ENCODE assay signal across 19 cellular contexts in the genomic region with DNA sequence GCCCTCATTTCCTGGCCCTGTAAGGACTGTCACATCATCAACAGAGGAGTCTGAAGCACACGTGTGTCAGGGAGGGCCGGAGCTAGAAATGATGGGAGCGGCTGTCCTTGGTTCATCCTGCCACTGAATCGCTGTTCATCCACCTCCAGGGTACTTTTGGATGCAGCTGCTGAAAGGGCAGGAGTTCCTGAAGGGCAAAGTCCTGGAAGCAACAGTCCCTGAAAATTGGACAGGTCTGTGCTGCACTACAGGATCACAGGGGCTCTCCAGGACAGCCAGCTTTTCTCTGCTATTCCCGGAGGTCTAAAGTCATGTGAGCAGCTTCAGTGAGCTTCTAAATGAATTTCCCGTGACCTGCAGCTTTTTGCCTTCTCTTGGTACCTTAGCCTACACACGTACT. TPM values are rescaled to one million over a fixed set of nuclear protein-coding genes. Genes with fewer than 3 reads are reported as not detected.
DNase-seq lines count a peak whose midpoint lies in the region; ATAC-seq, FAIRE-seq and TF ChIP-seq lines count a peak whose summit lies in the region.
"Had no signal": no experiment of that assay in that cellular context is flagged by ENCODE, and none has a peak within 500 bp of the region (broad histone marks: within the 10 kb centered on the region; RNA-seq: fewer than 3 reads in every experiment).

No MANE protein-coding gene starts in this region.

- no peaks in the 10 kb centered on the region for H3K27me3 ChIP-seq in H7 (ENCODE audit: control insufficient read depth, insufficient read depth, low read length)
- no peaks in the 10 kb centered on the region for H3K27me3 ChIP-seq in bronchial epithelial cell (ENCODE audit: control insufficient read depth, insufficient read depth, low read length)
- H3K27me3 ChIP-seq in HepG2 (ENCODE audit: control insufficient read depth in 1 of 2, insufficient read depth in 2 of 2, low read length in 2 of 2) = peaks cover 0 to 4% of the 10 kb centered on the region in 2 experiments; a peak in 1 of 5 replicates
- H3K27me3 ChIP-seq: BE2C had no signal

- DNase-seq in H7 (peak; percentile 26), bronchial epithelial cell (ENCODE audit: low read depth) (no peak), HepG2 (ENCODE audit: low spot score) (no peak), posterior vena cava (ENCODE audit: low spot score) (peak; percentile 5), NCI-H2029 (lab: John Stamatoyannopoulos, UW) (no peak), SHP77 (lab: John Stamatoyannopoulos, UW) (no peak)
- DNase-seq in NK-92 treated with Interleukin-12 subunit alpha and Interleukin-12 subunit beta, amount 100 ng/mL, for 24 hours (lab: John Stamatoyannopoulos, UW) = no peak
- DNase-seq: ACHN; BE2C; C1 segment of cervical spinal cord; CD4-positive, CD25-positive, alpha-beta regulatory T cell; CD8-positive, alpha-beta memory T cell; COR-L47; DMS79; GDM1; GOT3; H9 had no signal

- H3K4me3 ChIP-seq in H7 (ENCODE audit: insufficient read depth, low read depth, low read length) = no peak overlapping the region
- H3K4me3 ChIP-seq in bronchial epithelial cell (ENCODE audit: low read depth, low read length) = no peak overlapping the region
- no peak overlapping the region for H3K4me3 ChIP-seq in HepG2 (replicated peaks in 1 of 3; ENCODE audit: insufficient read depth in 1 of 3, low read depth in 2 of 3, low read length in 3 of 3)

- H3K4me2 ChIP-seq in HepG2 (ENCODE audit: low read depth, low read length) = peak overlapping the region; percentile 77

- TF ChIP-seq CTCF in bronchial epithelial cell (IDR thresholded peaks at IDR 0.05; ENCODE audit: insufficient read depth, low read length, severe bottlenecking) (no peak), HepG2 (CRISPR knock-in tag; IDR thresholded peaks at IDR 0.05) (no peak)

- no peak for TF ChIP-seq POLR2A in HepG2 (IDR thresholded peaks at IDR 0.05; ENCODE audit: insufficient read depth in 1 of 2, low read depth in 2 of 2, low read length in 2 of 2)

- no peaks in the 10 kb centered on the region for H3K9me3 ChIP-seq in HepG2 (ENCODE audit: low read length)
- H3K9me3 ChIP-seq: BE2C had no signal

- H4K20me1 ChIP-seq in HepG2 (ENCODE audit: insufficient read depth, low read length) = no peaks in the 10 kb centered on the region

- 0 out of 3 replicates have a peak, but pooled peaks have one; percentile 3 for ATAC-seq in HepG2

- peaks cover 47% of the 10 kb centered on the region for H3K4me1 ChIP-seq in HepG2 (ENCODE audit: insufficient read depth, low read length)
- H3K4me1 ChIP-seq: BE2C had no signal

- H3K27ac ChIP-seq in HepG2 (ENCODE audit: extremely low read length, insufficient read depth, low read length) = no peak overlapping the region

- CTCF ChIA-PET in HepG2 (lab: Yijun Ruan, JAX; ENCODE audit: low intra/inter-chr PET ratio, low total read pairs) = no interaction called here

- no peak overlapping the region for H3K9ac ChIP-seq in HepG2 (ENCODE audit: insufficient read depth, low read depth, low read length)

- TF ChIP-seq RAD21 in HepG2 (CRISPR knock-in tag; IDR thresholded peaks at IDR 0.05) = no peak

- BruUV-seq in HepG2 (replicated peaks; lab: Mats Ljungman, UMichigan) = no TSS peak

- FAIRE-seq in bronchial epithelial cell (lab: Jason Lieb, UNC) (peak; percentile 43), HepG2 (lab: Jason Lieb, UNC) (no peak)
- FAIRE-seq: A204.1, GM12892 had no signal

- H2AFZ ChIP-seq in HepG2 (ENCODE audit: low read length) = no peak overlapping the region

- 0% methylated on average over 3 of the region's 7 CpGs for WGBS in HepG2 (ENCODE audit: low lambda C conversion rate)

- H3K36me3 ChIP-seq in H7 (replicated peaks; ENCODE audit: control insufficient read depth, insufficient read depth, low read length) (no peaks in the 10 kb centered on the region; the same call in 1 of the 2 replicates), bronchial epithelial cell (ENCODE audit: control insufficient read depth, insufficient read depth, low read length) (no peaks in the 10 kb centered on the region), HepG2 (replicated peaks in 1 of 2; ENCODE audit: control insufficient read depth in 1 of 2, insufficient read depth in 2 of 2, low read length in 2 of 2) (no peaks in the 10 kb centered on the region)
- H3K36me3 ChIP-seq: BE2C had no signal

- in situ Hi-C loops in HepG2 (cut with HindIII; ENCODE audit: extremely low pct_ligation_motif_present, low pct_unique_long_range_greater_than_20kb) = no loop called here

- POLR2A ChIA-PET in HepG2 (lab: Yijun Ruan, JAX) = interaction anchor here (0.8 to 1.7 kb wide), 2 partner anchors 18 to 28 kb away, joined by 4 to 5 read pairs; a partner anchor contains a TSS

- no peaks in the 10 kb centered on the region for H3K79me2 ChIP-seq in HepG2 (ENCODE audit: insufficient read depth, low read length)

- TF ChIP-seq EP300 in HepG2 (IDR thresholded peaks at IDR 0.05; ENCODE audit: low read depth in 2 of 2, low read length in 2 of 2) (no peak), HepG2 (CRISPR knock-in tag; IDR thresholded peaks at IDR 0.05; ENCODE audit: borderline replicate concordance) (no peak)

- intact Hi-C loops in HepG2 (cut with micrococcal nuclease; ENCODE audit: unreplicated experiment) = no loop called here
- intact Hi-C loops in posterior vena cava (cut with DNase I) = no loop called here

RNA-seq across cellular contexts. Expression of a gene that starts 17.7 kb away (rescaled TPM):
- 8.3 and 11.8 TPM in 2 replicates for total RNA-seq in H7 (2014; rRNA removed; shearing (Covaris generic))
- 0.26 and 0.64 TPM in 2 replicates for total RNA-seq in bronchial epithelial cell
- 0.41 and 0.51 TPM in 2 replicates for total RNA-seq in HepG2 (2016; rRNA removed; fragmentation: Illumina TruSeq; extraction: Trizol)
- total RNA-seq in HepG2 (2016; cell fraction: cytosol; rRNA removed; fragmentation: Illumina TruSeq; extraction: Trizol; ENCODE audit: low read depth) = 0.10 TPM in 1 of 2 replicates, not detected in the other
- total RNA-seq in HepG2 (2016; cell fraction: insoluble cytoplasmic fraction; rRNA removed; fragmentation: Illumina TruSeq; extraction: Trizol) = 0.63 TPM in 1 of 2 replicates, not detected in the other
- total RNA-seq in HepG2 (2016; cell fraction: membrane; rRNA removed; fragmentation: Illumina TruSeq; extraction: Trizol) = 0.45 and 0.59 TPM in 2 replicates
- total RNA-seq in HepG2 (2016; cell fraction: nucleus; rRNA removed; fragmentation: Illumina TruSeq; extraction: Trizol) = 0.34 and 0.47 TPM in 2 replicates
- polyA plus RNA-seq in HepG2 (2011; rRNA removed) = 0.48 and 1.4 TPM in 2 replicates
- polyA plus RNA-seq in HepG2 (2011; cell fraction: cytosol; rRNA removed) = 0.23 and 0.44 TPM in 2 replicates
- polyA plus RNA-seq in HepG2 (2011; cell fraction: nucleus; rRNA removed) = 1.5 and 1.8 TPM in 2 replicates
- 0.42 and 0.75 TPM in 2 replicates for polyA plus RNA-seq in HepG2 (2012)
- 0.07 and 0.41 TPM in 2 replicates for polyA plus RNA-seq in HepG2 (2016; cell fraction: cytosol; fragmentation: Illumina TruSeq; extraction: Trizol; ENCODE audit: low read depth)
- polyA plus RNA-seq in HepG2 (2016; cell fraction: insoluble cytoplasmic fraction; fragmentation: Illumina TruSeq; extraction: Trizol; ENCODE audit: low read depth) = 0.44 and 0.77 TPM in 2 replicates
- polyA plus RNA-seq in HepG2 (2016; cell fraction: membrane; fragmentation: Illumina TruSeq; extraction: Trizol; ENCODE audit: low read depth) = 0.98 and 1.3 TPM in 2 replicates
- polyA plus RNA-seq in HepG2 (2016; cell fraction: nucleus; fragmentation: Illumina TruSeq; extraction: Trizol; ENCODE audit: insufficient read depth, low read depth) = 0.45 and 1.2 TPM in 2 replicates
- polyA minus RNA-seq in HepG2 (2011; rRNA and poly(A)+ RNA removed; ENCODE audit: low replicate concordance) = 0.22 and 7.6 TPM in 2 replicates
- polyA minus RNA-seq in HepG2 (2011; cell fraction: cytosol; rRNA and poly(A)+ RNA removed) = not detected in 2 replicates
- polyA minus RNA-seq in HepG2 (2011; cell fraction: nucleus; rRNA and poly(A)+ RNA removed) = 0.52 and 1.5 TPM in 2 replicates
- 10 to 100 TPM; 18.1 to 19.4 TPM for total RNA-seq in posterior vena cava

RNA-seq across cellular contexts. Expression of a gene that starts 27.2 kb away (rescaled TPM):
- total RNA-seq in H7 (2014; rRNA removed; shearing (Covaris generic)) = 11.8 and 16.0 TPM in 2 replicates
- total RNA-seq in bronchial epithelial cell = 7.1 and 7.6 TPM in 2 replicates
- 10.0 and 17.4 TPM in 2 replicates for total RNA-seq in HepG2 (2016; rRNA removed; fragmentation: Illumina TruSeq; extraction: Trizol)
- 3.0 and 4.3 TPM in 2 replicates for total RNA-seq in HepG2 (2016; cell fraction: cytosol; rRNA removed; fragmentation: Illumina TruSeq; extraction: Trizol; ENCODE audit: low read depth)
- 9.8 and 15.5 TPM in 2 replicates for total RNA-seq in HepG2 (2016; cell fraction: insoluble cytoplasmic fraction; rRNA removed; fragmentation: Illumina TruSeq; extraction: Trizol)
- total RNA-seq in HepG2 (2016; cell fraction: membrane; rRNA removed; fragmentation: Illumina TruSeq; extraction: Trizol) = 5.3 and 5.4 TPM in 2 replicates
- 8.8 and 11.1 TPM in 2 replicates for total RNA-seq in HepG2 (2016; cell fraction: nucleus; rRNA removed; fragmentation: Illumina TruSeq; extraction: Trizol)
- polyA plus RNA-seq in HepG2 (2011; rRNA removed) = 5.7 and 7.6 TPM in 2 replicates
- 3.4 and 5.0 TPM in 2 replicates for polyA plus RNA-seq in HepG2 (2011; cell fraction: cytosol; rRNA removed)
- polyA plus RNA-seq in HepG2 (2011; cell fraction: nucleus; rRNA removed) = 3.2 and 4.1 TPM in 2 replicates
- 9.7 and 12.0 TPM in 2 replicates for polyA plus RNA-seq in HepG2 (2012)
- polyA plus RNA-seq in HepG2 (2016; cell fraction: cytosol; fragmentation: Illumina TruSeq; extraction: Trizol; ENCODE audit: low read depth) = 1.1 and 1.2 TPM in 2 replicates
- polyA plus RNA-seq in HepG2 (2016; cell fraction: insoluble cytoplasmic fraction; fragmentation: Illumina TruSeq; extraction: Trizol; ENCODE audit: low read depth) = 27.1 and 28.3 TPM in 2 replicates
- polyA plus RNA-seq in HepG2 (2016; cell fraction: membrane; fragmentation: Illumina TruSeq; extraction: Trizol; ENCODE audit: low read depth) = 5.2 and 5.6 TPM in 2 replicates
- 17.1 and 17.2 TPM in 2 replicates for polyA plus RNA-seq in HepG2 (2016; cell fraction: nucleus; fragmentation: Illumina TruSeq; extraction: Trizol; ENCODE audit: insufficient read depth, low read depth)
- 3.8 and 10.5 TPM in 2 replicates for polyA minus RNA-seq in HepG2 (2011; rRNA and poly(A)+ RNA removed; ENCODE audit: low replicate concordance)
- polyA minus RNA-seq in HepG2 (2011; cell fraction: cytosol; rRNA and poly(A)+ RNA removed) = 4.2 and 4.7 TPM in 2 replicates
- 7.3 and 8.1 TPM in 2 replicates for polyA minus RNA-seq in HepG2 (2011; cell fraction: nucleus; rRNA and poly(A)+ RNA removed)
- 10 to 100 TPM; 16.1 to 23.1 TPM for total RNA-seq in posterior vena cava

RNA-seq across cellular contexts. Expression of a gene that starts 38.5 kb away (rescaled TPM):
- total RNA-seq in H7 (2014; rRNA removed; shearing (Covaris generic)) = 47.1 and 56.8 TPM in 2 replicates
- total RNA-seq in bronchial epithelial cell (50.5 and 69.1 TPM in 2 replicates), HepG2 (2016; rRNA removed; fragmentation: Illumina TruSeq; extraction: Trizol) (64.5 and 84.2 TPM in 2 replicates), posterior vena cava (100 to 1,000 TPM; 156 to 169 TPM)
- 15.2 and 15.6 TPM in 2 replicates for total RNA-seq in HepG2 (2016; cell fraction: cytosol; rRNA removed; fragmentation: Illumina TruSeq; extraction: Trizol; ENCODE audit: low read depth)
- total RNA-seq in HepG2 (2016; cell fraction: insoluble cytoplasmic fraction; rRNA removed; fragmentation: Illumina TruSeq; extraction: Trizol) = 65.9 and 90.3 TPM in 2 replicates
- total RNA-seq in HepG2 (2016; cell fraction: membrane; rRNA removed; fragmentation: Illumina TruSeq; extraction: Trizol) = 34.3 and 38.1 TPM in 2 replicates
- total RNA-seq in HepG2 (2016; cell fraction: nucleus; rRNA removed; fragmentation: Illumina TruSeq; extraction: Trizol) = 34.2 and 36.6 TPM in 2 replicates
- polyA plus RNA-seq in HepG2 (2011; rRNA removed) = 222 and 258 TPM in 2 replicates
- 182 and 210 TPM in 2 replicates for polyA plus RNA-seq in HepG2 (2011; cell fraction: cytosol; rRNA removed)
- polyA plus RNA-seq in HepG2 (2011; cell fraction: nucleus; rRNA removed) = 87.4 and 88.0 TPM in 2 replicates
- 76.2 and 108 TPM in 2 replicates for polyA plus RNA-seq in HepG2 (2012)
- 19.8 and 24.2 TPM in 2 replicates for polyA plus RNA-seq in HepG2 (2016; cell fraction: cytosol; fragmentation: Illumina TruSeq; extraction: Trizol; ENCODE audit: low read depth)
- polyA plus RNA-seq in HepG2 (2016; cell fraction: insoluble cytoplasmic fraction; fragmentation: Illumina TruSeq; extraction: Trizol; ENCODE audit: low read depth) = 145 and 157 TPM in 2 replicates
- 33.9 and 34.4 TPM in 2 replicates for polyA plus RNA-seq in HepG2 (2016; cell fraction: membrane; fragmentation: Illumina TruSeq; extraction: Trizol; ENCODE audit: low read depth)
- 65.7 and 66.4 TPM in 2 replicates for polyA plus RNA-seq in HepG2 (2016; cell fraction: nucleus; fragmentation: Illumina TruSeq; extraction: Trizol; ENCODE audit: insufficient read depth, low read depth)
- 262 and 758 TPM in 2 replicates for polyA minus RNA-seq in HepG2 (2011; rRNA and poly(A)+ RNA removed; ENCODE audit: low replicate concordance)
- polyA minus RNA-seq in HepG2 (2011; cell fraction: cytosol; rRNA and poly(A)+ RNA removed) = 51.4 and 56.4 TPM in 2 replicates
- polyA minus RNA-seq in HepG2 (2011; cell fraction: nucleus; rRNA and poly(A)+ RNA removed) = 56.5 and 81.8 TPM in 2 replicates

Comparison
In these comparisons a context has a peak if more than half of its experiments do, and no peak if none do; other contexts are left out.
1. DNase-seq: peak in H7 (single experiment) and posterior vena cava (single experiment); none in bronchial epithelial cell (single experiment), HepG2 (single experiment), NCI-H2029 (single experiment), NK-92 treated with Interleukin-12 subunit alpha and Interleukin-12 subunit beta, amount 100 ng/mL, for 24 hours (single experiment) and SHP77 (0 of 2).